ENCODE assay signal across 16 cellular contexts in the genomic region with DNA sequence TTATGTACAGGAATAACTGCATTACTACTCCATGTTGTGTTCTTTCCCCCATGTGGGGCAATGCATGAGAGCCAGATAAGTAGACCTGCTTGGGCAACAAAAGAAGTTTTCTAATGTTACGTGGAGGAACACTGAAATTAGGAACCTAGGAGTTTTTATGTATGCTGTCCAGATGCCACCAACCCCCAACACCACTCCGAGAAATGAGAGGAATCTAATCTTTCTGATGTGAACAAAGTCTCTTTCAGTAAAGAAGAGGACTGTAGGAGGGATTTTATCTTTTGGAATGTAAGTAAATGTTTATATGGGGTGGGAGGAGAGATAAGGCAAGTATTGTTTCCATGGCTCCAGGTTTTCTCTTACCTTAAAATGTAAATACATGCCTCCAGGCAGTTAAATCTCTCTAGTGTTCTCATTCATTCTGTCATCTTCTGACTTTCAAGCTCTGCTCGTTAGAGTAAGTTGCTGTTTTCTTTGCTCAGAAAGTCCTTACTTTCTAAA.
"Had no signal": no experiment of that assay in that cellular context is flagged by ENCODE, and none has a peak within 500 bp of the region (broad histone marks: within the 10 kb centered on the region; RNA-seq: fewer than 3 reads in every experiment).

No MANE protein-coding gene starts in this region.

- DNase-seq: activated CD4-positive, alpha-beta T cell treated with anti-CD3 and anti-CD28 coated beads, Interleukin-2, amount 50 U/mL, for 4 hours; activated CD4-positive, CD25-positive, alpha-beta regulatory T cell treated with anti-CD3 and anti-CD28 coated beads, Interleukin-2, amount 50 U/mL, for 72 hours; activated CD8-positive, alpha-beta memory T cell treated with anti-CD3 and anti-CD28 coated beads, Interleukin-2, amount 10 ng/mL, durations not matched to agents 7 days and 5 days; activated naive CD4-positive, alpha-beta T cell treated with anti-CD3 and anti-CD28 coated beads for 36 hours; activated naive CD8-positive, alpha-beta T cell treated with anti-CD3 and anti-CD28 coated beads, Interleukin-2, amount 50 U/mL, for 24 hours; activated T-cell treated with anti-CD3 and anti-CD28 coated beads, Interleukin-2, amount 50 U/mL, for 1 hour; hippocampal formation; lower lobe of right lung; ovary; stimulated activated CD4-positive, alpha-beta T cell treated with anti-CD3 and anti-CD28 coated beads, Interleukin-4, amount 100 ng/mL, for 24 hours; stimulated activated naive CD4-positive, alpha-beta T cell; tibial artery had no signal

- H3K4me3 ChIP-seq: ascending aorta, lower lobe of right lung, ovary, tibial artery had no signal

- H3K4me3 Mint-ChIP-seq: activated CD8-positive, alpha-beta memory T cell treated with anti-CD3 and anti-CD28 coated beads, Interleukin-2, amount 10 ng/mL, durations not matched to agents 7 days and 5 days; activated naive CD4-positive, alpha-beta T cell treated with anti-CD3 and anti-CD28 coated beads for 36 hours; activated naive CD8-positive, alpha-beta T cell treated with anti-CD3 and anti-CD28 coated beads, Interleukin-2, amount 50 U/mL, for 24 hours; neural crest cell had no signal

- ATAC-seq: activated CD8-positive, alpha-beta memory T cell treated with anti-CD3 and anti-CD28 coated beads, Interleukin-2, amount 10 ng/mL, durations not matched to agents 7 days and 5 days; activated naive CD8-positive, alpha-beta T cell treated with anti-CD3 and anti-CD28 coated beads, Interleukin-2, amount 50 U/mL, for 24 hours; esophagus mucosa had no signal

- H3K9me3 ChIP-seq: ovary, tibial artery had no signal

- H3K27ac Mint-ChIP-seq: activated CD8-positive, alpha-beta memory T cell treated with anti-CD3 and anti-CD28 coated beads, Interleukin-2, amount 10 ng/mL, durations not matched to agents 7 days and 5 days; activated naive CD4-positive, alpha-beta T cell treated with anti-CD3 and anti-CD28 coated beads for 36 hours; activated naive CD8-positive, alpha-beta T cell treated with anti-CD3 and anti-CD28 coated beads, Interleukin-2, amount 50 U/mL, for 24 hours; activated T-helper 2 cell treated with anti-CD3 and anti-CD28 coated beads, Interferon-gamma antibody, Interleukin-2, Interleukin-4, amounts not matched to agents 10 μg/mL and 5 μg/mL and 100 μg/mL, durations not matched to agents 14 hours and 24 hours and 36 hours had no signal

- H3K27ac ChIP-seq: ascending aorta, lower lobe of right lung, ovary, tibial artery had no signal

- H3K4me1 ChIP-seq: ascending aorta, lower lobe of right lung, tibial artery had no signal

- H3K27me3 Mint-ChIP-seq: activated CD8-positive, alpha-beta memory T cell treated with anti-CD3 and anti-CD28 coated beads, Interleukin-2, amount 10 ng/mL, durations not matched to agents 7 days and 5 days; activated naive CD8-positive, alpha-beta T cell treated with anti-CD3 and anti-CD28 coated beads, Interleukin-2, amount 50 U/mL, for 24 hours had no signal

- H3K27me3 ChIP-seq: ascending aorta, ovary, tibial artery had no signal

- H3K4me1 Mint-ChIP-seq: activated CD8-positive, alpha-beta memory T cell treated with anti-CD3 and anti-CD28 coated beads, Interleukin-2, amount 10 ng/mL, durations not matched to agents 7 days and 5 days; activated naive CD8-positive, alpha-beta T cell treated with anti-CD3 and anti-CD28 coated beads, Interleukin-2, amount 50 U/mL, for 24 hours had no signal

- H3K36me3 ChIP-seq: ascending aorta, lower lobe of right lung, ovary, tibial artery had no signal

- H3K36me3 Mint-ChIP-seq: activated CD8-positive, alpha-beta memory T cell treated with anti-CD3 and anti-CD28 coated beads, Interleukin-2, amount 10 ng/mL, durations not matched to agents 7 days and 5 days had no signal
